Comparison of ENCODE assay signal across 8 cellular contexts in genomic region chr2:215917953-215918620, GRCh38.
DNase-seq lines count a peak whose midpoint lies in the region; ATAC-seq, FAIRE-seq and TF ChIP-seq lines count a peak whose summit lies in the region.

No MANE protein-coding gene starts in this region.

- WGBS in esophagus squamous epithelium, 2 donors, result 18 to 23% methylated on average over 3 of the region's 3 CpGs

- peak; percentile 77 for ATAC-seq in GM21576 (IDR thresholded peaks at IDR 0.05; ENCODE audit: unreplicated experiment)

- TF ChIP-seq CTCF in esophagus squamous epithelium (IDR thresholded peaks at IDR 0.05), result no peak
- no peak for TF ChIP-seq CTCF in vagina (IDR thresholded peaks at IDR 0.05)

- peaks cover 33% of the 10 kb centered on the region for H3K4me1 ChIP-seq in HUES6 (ENCODE audit: control insufficient read depth, insufficient read depth, low read length)
- H3K4me1 ChIP-seq in esophagus squamous epithelium, result peaks cover 0 to 17% (median 5%) of the 10 kb centered on the region in 3 donors
- no peaks in the 10 kb centered on the region for H3K4me1 ChIP-seq in vagina

- TF ChIP-seq POLR2A in GM12891 (IDR thresholded peaks at IDR 0.05; ENCODE audit: low read depth, low read length) (no peak), esophagus squamous epithelium (IDR thresholded peaks at IDR 0.05) (no peak), vagina (IDR thresholded peaks at IDR 0.05) (no peak)

- H3K9ac ChIP-seq in HUES6 (ENCODE audit: low read length), result no peak overlapping the region

- DNase-seq in GM12891 (ENCODE audit: insufficient read length, low spot score) (peak; percentile 28), esophagus squamous epithelium (lab: John Stamatoyannopoulos, UW) (no peak), vagina (ENCODE audit: extremely low spot score in 2 of 2) (no peak), DMS 273 (lab: John Stamatoyannopoulos, UW; ENCODE audit: unreplicated experiment) (no peak), SIG-M5 treated with dmso at 0.1 percent for 504 hours (lab: John Stamatoyannopoulos, UW; ENCODE audit: unreplicated experiment) (no peak)
- DNase-seq in activated CD4-positive, alpha-beta T cell treated with anti-CD3 and anti-CD28 coated beads for 48 hours, result no peak

- H3K4me3 ChIP-seq in HUES6 (ENCODE audit: low read depth, low read length), result no peak overlapping the region
- H3K4me3 ChIP-seq in esophagus squamous epithelium, result no peak overlapping the region
- H3K4me3 ChIP-seq in vagina, result no peak overlapping the region

- H3K36me3 ChIP-seq in HUES6 (ENCODE audit: control insufficient read depth, insufficient read depth, low read length) (no peaks in the 10 kb centered on the region), esophagus squamous epithelium (no peaks in the 10 kb centered on the region), vagina (no peaks in the 10 kb centered on the region)

- peak overlapping the region; percentile 63; the same call in 1 of the 2 replicates for H3K27ac ChIP-seq in HUES6 (ENCODE audit: low read depth, low read length)
- peak overlapping the region in 3 of 4 donors; percentile 14 to 50 (median 42) for H3K27ac ChIP-seq in esophagus squamous epithelium
- H3K27ac ChIP-seq in vagina, result peak overlapping the region; percentile 44

- intact Hi-C loops in esophagus squamous epithelium (cut with DNase I), result loop anchor here (10.0 kb wide), 1 partner anchor 463 kb away; no protein-coding TSS in a partner anchor
- intact Hi-C loops in vagina (cut with DNase I), result loop anchor here (10.0 kb wide), 1 partner anchor 463 kb away; no protein-coding TSS in a partner anchor

- H3K27me3 ChIP-seq in HUES6 (ENCODE audit: control insufficient read depth, insufficient read depth, low read length) (no peaks in the 10 kb centered on the region), esophagus squamous epithelium (no peaks in the 10 kb centered on the region), vagina (no peaks in the 10 kb centered on the region)

- H3K9me3 ChIP-seq in HUES6 (ENCODE audit: control insufficient read depth, insufficient read depth, low read depth, low read length) (no peaks in the 10 kb centered on the region), esophagus squamous epithelium (no peaks in the 10 kb centered on the region), vagina (no peaks in the 10 kb centered on the region)

- peak; percentile 38 for FAIRE-seq in GM12891 (lab: Jason Lieb, UNC)

TF ChIP-seq in GM12891, 5 proteins besides CTCF, POLR2A, EP300 and RAD21:
- no peak for TF ChIP-seq POU2F2 (IDR thresholded peaks at IDR 0.05; ENCODE audit: low read depth, low read length)
- peak; percentile 94 for TF ChIP-seq SPI1 (IDR thresholded peaks at IDR 0.05; ENCODE audit: low read depth, low read length)
